ENCODE assay signal across 21 cellular contexts in genomic region chr7:138549082-138549481, GRCh38.
DNase-seq lines count a peak whose midpoint lies in the region; ATAC-seq and TF ChIP-seq lines count a peak whose summit lies in the region.
"Had no signal": no experiment of that assay in that cellular context is flagged by ENCODE, and none has a peak within 500 bp of the region (broad histone marks: within the 10 kb centered on the region; RNA-seq: fewer than 3 reads in every experiment).

No MANE protein-coding gene starts in this region.

- TF ChIP-seq POLR2A in body of pancreas (IDR thresholded peaks at IDR 0.05), result no peak

- BruUV-seq in A673 (replicated peaks; lab: Mats Ljungman, UMichigan), result no TSS peak

- H3K4ac ChIP-seq in H9 (ENCODE audit: low read depth, low read length), result no peak overlapping the region

- H3K4me3 ChIP-seq in A673 (ENCODE audit: low read depth, low read length, poor library complexity, severe bottlenecking) (no peak overlapping the region), body of pancreas (no peak overlapping the region)
- H3K4me3 ChIP-seq: K562 had no signal

- no CpG with 5 or more reads among the region's 1 CpG for WGBS in H9 (ENCODE audit: extremely low coverage, insufficient read length, low lambda C conversion rate)
- 91 to 97% methylated on average over 1 of the region's 1 CpG for WGBS in body of pancreas, 2 donors

- H3K27me3 ChIP-seq in A673 (replicated peaks; ENCODE audit: insufficient read depth, low read depth, low read length, poor library complexity) (no peaks in the 10 kb centered on the region), H9 (ENCODE audit: insufficient read depth, low read length) (no peaks in the 10 kb centered on the region), body of pancreas (no peaks in the 10 kb centered on the region)

- no peak overlapping the region for H3K4me2 ChIP-seq in H9 (ENCODE audit: insufficient read depth, insufficient read length, low read length)

- H2BK120ac ChIP-seq in H9 (ENCODE audit: low read depth, low read length, poor library complexity, severe bottlenecking), result no peak overlapping the region

- ATAC-seq in left ventricle myocardium superior (peak; percentile 84), body of pancreas (no peak), HG03460 (IDR thresholded peaks at IDR 0.05; ENCODE audit: unreplicated experiment) (no peak)
- ATAC-seq: K562, PC-3 had no signal

- DNase-seq in A673 (ENCODE audit: low spot score) (peak; percentile 5), H9 (no peak), dermis microvascular lymphatic vessel endothelial cell (ENCODE audit: low read depth in 2 of 2) (peak; percentile 87 to 92), left ventricle myocardium superior (no peak), NCI-H2029 treated with DMSO at 0.1 percent for 48 hours (lab: John Stamatoyannopoulos, UW) (no peak), body of pancreas (no peak), AG20443 (ENCODE audit: low spot score) (no peak)
- DNase-seq: ACHN; Caco-2; CD4-positive, CD25-positive, alpha-beta regulatory T cell; EL; HCEC 1CT; NCI-H1436; NCI-H2029; NCI-H2171 treated with DMSO at 0.1 percent for 48 hours; NCI-H748 treated with DMSO at 0.1 percent for 48 hours; PC-3 had no signal

- no peak overlapping the region for H2BK5ac ChIP-seq in H9 (ENCODE audit: insufficient read length, low read length)

- H2AFZ ChIP-seq in H9 (ENCODE audit: low read length), result no peak overlapping the region

- H3K14ac ChIP-seq in H9 (ENCODE audit: insufficient read depth, low read length), result no peak overlapping the region

- no peaks in the 10 kb centered on the region; the same call in 1 of the 2 replicates for H3K27me3 Mint-ChIP-seq in H9 (ENCODE audit: low read depth)
- H3K27me3 Mint-ChIP-seq: B cell; CD4-positive, CD25-positive, alpha-beta regulatory T cell had no signal

- TF ChIP-seq CTCF in A673 (conservative IDR thresholded peaks at IDR 0.05; ENCODE audit: low read depth, low read length) (no peak), H9 (conservative IDR thresholded peaks at IDR 0.05) (no peak), body of pancreas (IDR thresholded peaks at IDR 0.05) (no peak)

- no peak overlapping the region for H2BK12ac ChIP-seq in H9 (ENCODE audit: insufficient read length, low read depth, low read length)

- H2BK15ac ChIP-seq in H9 (ENCODE audit: low read depth, low read length), result no peak overlapping the region

- H3K23me2 ChIP-seq in H9 (ENCODE audit: insufficient read length, low read depth, low read length, poor library complexity, severe bottlenecking), result no peaks in the 10 kb centered on the region

- H4K8ac ChIP-seq in H9 (replicated peaks; ENCODE audit: insufficient read length, low read depth, low read length), result no peak overlapping the region

- peaks cover 0 to 2% of the 10 kb centered on the region in 2 experiments; a peak in 1 of 4 replicates for H3K4me1 Mint-ChIP-seq in H9
- H3K4me1 Mint-ChIP-seq: B cell had no signal

- H3T11ph ChIP-seq in H9 (ENCODE audit: low read length), result no peak overlapping the region

- no peak overlapping the region for H4K91ac ChIP-seq in H9 (ENCODE audit: insufficient read length, low read depth, low read length)

- H3K56ac ChIP-seq in H9 (ENCODE audit: insufficient read length, low read depth, low read length), result no peak overlapping the region

- no peak overlapping the region for H3K9ac ChIP-seq in H9 (ENCODE audit: extremely low read depth, insufficient read length, low read length)

- CTCF ChIA-PET in A673 (lab: Charles Lee), result no interaction called here

- peaks cover 85 to 96% (median 93%) of the 10 kb centered on the region in 3 experiments for H3K36me3 Mint-ChIP-seq in H9 (ENCODE audit: insufficient read depth in 1 of 3, low read depth in 3 of 3)

- POLR2A ChIA-PET in A673 (lab: Charles Lee; ENCODE audit: low non-redundant PET), result no interaction called here

- no peak overlapping the region for H4K5ac ChIP-seq in H9 (ENCODE audit: insufficient read length, low read depth, low read length)

- no peak overlapping the region for H3K4me3 Mint-ChIP-seq in H9
- H3K4me3 Mint-ChIP-seq: B cell; CD4-positive, CD25-positive, alpha-beta regulatory T cell had no signal

- no peak overlapping the region for H2BK20ac ChIP-seq in H9 (ENCODE audit: low read depth, low read length, poor library complexity, severe bottlenecking)

- H3K27ac ChIP-seq in A673 (ENCODE audit: low read depth, low read length, poor library complexity, severe bottlenecking) (no peak overlapping the region), H9 (ENCODE audit: insufficient read length, low read depth, low read length) (no peak overlapping the region), body of pancreas (no peak overlapping the region)
- H3K27ac ChIP-seq: RWPE1 had no signal

- H3K36me3 ChIP-seq in A673 (ENCODE audit: insufficient read depth, low read length, poor library complexity, severe bottlenecking) (peaks cover 12% of the 10 kb centered on the region), body of pancreas (replicated peaks in 1 of 2; ENCODE audit: insufficient read depth in 1 of 2, low read depth in 2 of 2) (peaks cover 8 to 22% of the 10 kb centered on the region in 2 donors)

- intact Hi-C loops in A673 (cut with micrococcal nuclease; ENCODE audit: unreplicated experiment) (no loop called here), left ventricle myocardium superior (cut with micrococcal nuclease) (no loop called here), body of pancreas (cut with DNase I) (no loop called here)

- no peak overlapping the region for H2AK5ac ChIP-seq in H9 (ENCODE audit: insufficient read length, low read length)

- peak overlapping the region in 2 of 3 experiments; percentile 21 to 73; a peak in 3 of 7 replicates for H3K27ac Mint-ChIP-seq in H9
- H3K27ac Mint-ChIP-seq: B cell; CD4-positive, CD25-positive, alpha-beta regulatory T cell had no signal

- no peak overlapping the region for H3K18ac ChIP-seq in H9 (ENCODE audit: insufficient read length, low read depth, low read length)

- peaks cover 2% of the 10 kb centered on the region; the same call in 1 of the 2 replicates for H3K79me2 ChIP-seq in H9 (ENCODE audit: insufficient read depth, low read length)

- peaks cover 15% of the 10 kb centered on the region for H3K79me1 ChIP-seq in H9 (ENCODE audit: insufficient read depth, low read depth, low read length, poor library complexity, severe bottlenecking)

- H3K4me1 ChIP-seq in A673 (ENCODE audit: insufficient read depth, low read length, poor library complexity, severe bottlenecking), result no peaks in the 10 kb centered on the region
- no peaks in the 10 kb centered on the region for H3K4me1 ChIP-seq in H9 (ENCODE audit: insufficient read depth, low read length)
- H3K4me1 ChIP-seq in body of pancreas, result no peaks in the 10 kb centered on the region
- H3K4me1 ChIP-seq: Caco-2 had no signal

- peaks cover 4 to 7% of the 10 kb centered on the region in 2 experiments; a peak in 4 of 5 replicates for H3K9me3 Mint-ChIP-seq in H9

- H3K23ac ChIP-seq in H9 (ENCODE audit: insufficient read length, low read depth, low read length), result no peak overlapping the region

- H4K20me1 ChIP-seq in H9 (ENCODE audit: control insufficient read depth, insufficient read depth, insufficient read length), result no peaks in the 10 kb centered on the region

- H3K9me3 ChIP-seq in A673 (ENCODE audit: low read depth, low read length, poor library complexity, severe bottlenecking) (no peaks in the 10 kb centered on the region), H9 (ENCODE audit: control insufficient read depth, low read depth, low read length) (peaks cover 4% of the 10 kb centered on the region), body of pancreas (no peaks in the 10 kb centered on the region)

Comparison
In these comparisons a context has a peak if more than half of its experiments do, and no peak if none do; other contexts are left out.
1. DNase-seq: peak in A673 (single experiment) and dermis microvascular lymphatic vessel endothelial cell (2 of 2); none in H9 (single experiment), left ventricle myocardium superior (single experiment), NCI-H2029 treated with DMSO at 0.1 percent for 48 hours (single experiment), body of pancreas (0 of 4) and AG20443 (single experiment).